In the genomic region with DNA sequence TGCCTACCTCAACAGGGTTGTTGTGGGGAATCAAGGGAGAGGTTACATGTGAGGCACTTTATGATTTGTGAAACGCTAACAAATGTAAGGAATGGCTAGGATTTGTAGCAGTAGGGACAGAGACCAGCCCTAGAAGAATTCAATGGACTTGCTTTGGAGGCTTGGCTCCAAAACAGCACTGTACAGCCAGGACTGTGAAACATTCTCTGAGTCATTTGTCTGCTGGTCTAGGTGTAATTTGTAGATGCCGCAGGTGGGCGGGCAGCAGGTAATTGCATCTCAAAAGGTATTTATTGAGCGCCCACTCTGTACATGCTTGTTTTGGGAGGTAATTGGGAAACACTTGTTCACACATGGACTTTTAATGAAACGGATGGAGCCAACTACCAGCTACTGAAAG, we compare ENCODE assay signal across 15 cellular contexts. TPM values are rescaled to one million over a fixed set of nuclear protein-coding genes. Genes with fewer than 3 reads are reported as not detected.
"Had no signal": no experiment of that assay in that cellular context is flagged by ENCODE, and none has a peak within 500 bp of the region (broad histone marks: within the 10 kb centered on the region; RNA-seq: fewer than 3 reads in every experiment).

No MANE protein-coding gene starts in this region.

- H3K27me3 Mint-ChIP-seq: activated naive CD4-positive, alpha-beta T cell treated with anti-CD3 and anti-CD28 coated beads, Interleukin-2, amount 50 U/mL, for 24 hours had no signal

- H3K4me3 ChIP-seq: body of pancreas, transverse colon had no signal

- H3K27ac ChIP-seq: body of pancreas, transverse colon had no signal

- DNase-seq: activated CD4-positive, CD25-positive, alpha-beta regulatory T cell; amniotic stem cell; cerebellar nuclear complex; dermis blood vessel endothelial cell; kidney; left ventricle myocardium superior; small intestine; T-helper 2 cell; transverse colon had no signal

- H3K27me3 ChIP-seq: body of pancreas, transverse colon had no signal

- H3K9me3 Mint-ChIP-seq: activated CD4-positive, alpha-beta T cell treated with anti-CD3 and anti-CD28 coated beads, Interleukin-2, amount 10 ng/mL, durations not matched to agents 7 days and 5 days; activated naive CD4-positive, alpha-beta T cell treated with anti-CD3 and anti-CD28 coated beads, Interleukin-2, amount 50 U/mL, for 24 hours; stimulated activated effector memory CD8-positive, alpha-beta T cell treated with anti-CD3 and anti-CD28 coated beads, Interleukin-12 subunit alpha, Interleukin-12 subunit beta, amount 100 ng/mL, for 72 hours had no signal

- H3K9me3 ChIP-seq: body of pancreas, transverse colon had no signal

- H3K36me3 ChIP-seq: transverse colon had no signal

- H3K36me3 Mint-ChIP-seq: activated naive CD4-positive, alpha-beta T cell treated with anti-CD3 and anti-CD28 coated beads, Interleukin-2, amount 50 U/mL, for 24 hours; stimulated activated effector memory CD8-positive, alpha-beta T cell treated with anti-CD3 and anti-CD28 coated beads, Interleukin-12 subunit alpha, Interleukin-12 subunit beta, amount 100 ng/mL, for 72 hours had no signal

- H3K4me3 Mint-ChIP-seq: activated CD4-positive, alpha-beta T cell treated with anti-CD3 and anti-CD28 coated beads, Interleukin-2, amount 10 ng/mL, durations not matched to agents 7 days and 5 days; activated naive CD4-positive, alpha-beta T cell treated with anti-CD3 and anti-CD28 coated beads, Interleukin-2, amount 50 U/mL, for 24 hours; stimulated activated effector memory CD8-positive, alpha-beta T cell treated with anti-CD3 and anti-CD28 coated beads, Interleukin-12 subunit alpha, Interleukin-12 subunit beta, amount 100 ng/mL, for 72 hours had no signal

- ATAC-seq: body of pancreas; left ventricle myocardium superior; stimulated activated effector memory CD8-positive, alpha-beta T cell treated with anti-CD3 and anti-CD28 coated beads, Interleukin-12 subunit alpha, Interleukin-12 subunit beta, amount 100 ng/mL, for 72 hours had no signal

- H3K27ac Mint-ChIP-seq: activated CD4-positive, alpha-beta T cell treated with anti-CD3 and anti-CD28 coated beads, Interleukin-2, amount 10 ng/mL, durations not matched to agents 7 days and 5 days; activated naive CD4-positive, alpha-beta T cell treated with anti-CD3 and anti-CD28 coated beads, Interleukin-2, amount 50 U/mL, for 24 hours; stimulated activated effector memory CD8-positive, alpha-beta T cell treated with anti-CD3 and anti-CD28 coated beads, Interleukin-12 subunit alpha, Interleukin-12 subunit beta, amount 100 ng/mL, for 72 hours had no signal

- H3K4me1 Mint-ChIP-seq: stimulated activated effector memory CD8-positive, alpha-beta T cell treated with anti-CD3 and anti-CD28 coated beads, Interleukin-12 subunit alpha, Interleukin-12 subunit beta, amount 100 ng/mL, for 72 hours had no signal

RNA-seq across cellular contexts. Expression of gene SLC7A8, which starts 11.4 kb away (rescaled TPM):
- total RNA-seq: dermis blood vessel endothelial cell had no signal

RNA-seq across cellular contexts. Expression of gene CEBPE, which starts 53.0 kb away (rescaled TPM):
- total RNA-seq: body of pancreas, dermis blood vessel endothelial cell, fibroblast of villous mesenchyme, kidney, left ventricle myocardium superior, mesenteric fat pad, transverse colon had no signal
